ENCODE assay signal across 18 cellular contexts in genomic region chr5:142391031-142391872, GRCh38.
DNase-seq lines count a peak whose midpoint lies in the region; ATAC-seq and TF ChIP-seq lines count a peak whose summit lies in the region.
"Had no signal": no experiment of that assay in that cellular context is flagged by ENCODE, and none has a peak within 500 bp of the region (broad histone marks: within the 10 kb centered on the region; RNA-seq: fewer than 3 reads in every experiment).

No MANE protein-coding gene starts in this region.

- H3K9me3 Mint-ChIP-seq in nephron = peaks cover 15% of the 10 kb centered on the region
- H3K9me3 Mint-ChIP-seq in type B pancreatic cell = peaks cover 5% of the 10 kb centered on the region
- peaks cover 12% of the 10 kb centered on the region for H3K9me3 Mint-ChIP-seq in activated T-cell treated with anti-CD3 and anti-CD28 coated beads, Interleukin-2, amount 50 U/mL, for 4 hours

- intact Hi-C loops in heart right ventricle (cut with DNase I) = no loop called here

- TF ChIP-seq RAD21 in SK-N-SH (IDR thresholded peaks at IDR 0.05; ENCODE audit: low read length) = no peak

- no peak overlapping the region for H2AFZ ChIP-seq in SK-N-SH (ENCODE audit: low read depth)

- no peak for DNase-seq in SK-N-SH
- no peak for DNase-seq in heart right ventricle
- DNase-seq in type B pancreatic cell (ENCODE audit: extremely low spot score, unreplicated experiment) = no peak
- DNase-seq in activated T-cell treated with anti-CD3 and anti-CD28 coated beads, Interleukin-2, amount 50 U/mL, for 4 hours = no peak
- DNase-seq: activated CD4-positive, alpha-beta T cell treated with anti-CD3 and anti-CD28 coated beads, Interleukin-2, amount 50 U/mL, for 1 hour; hippocampal formation; kidney glomerular epithelial cell; MM.1S; NCI-H2081; NK-92 treated with Interleukin-12 subunit alpha and Interleukin-12 subunit beta, amount 100 ng/mL, for 24 hours; SW 1271 had no signal

- H3K9ac ChIP-seq in SK-N-SH = no peak overlapping the region

- no peaks in the 10 kb centered on the region for H3K79me2 ChIP-seq in SK-N-SH (ENCODE audit: insufficient read depth)

- H3K4me2 ChIP-seq in SK-N-SH = no peak overlapping the region

- H3K36me3 Mint-ChIP-seq in nephron (ENCODE audit: low read depth) (peaks cover 17% of the 10 kb centered on the region), type B pancreatic cell (no peaks in the 10 kb centered on the region)
- H3K36me3 Mint-ChIP-seq in activated T-cell treated with anti-CD3 and anti-CD28 coated beads, Interleukin-2, amount 50 U/mL, for 4 hours (ENCODE audit: insufficient read depth) = peaks cover 3% of the 10 kb centered on the region

- no peak for TF ChIP-seq EP300 in SK-N-SH (IDR thresholded peaks at IDR 0.05; ENCODE audit: borderline replicate concordance in 1 of 2, low read depth in 1 of 2, low read length in 1 of 2)

- POLR2A ChIA-PET in SK-N-SH (lab: Yijun Ruan, JAX) = no interaction called here

- peaks cover 18 to 36% of the 10 kb centered on the region in 2 experiments; a peak in 3 of 4 replicates for H3K4me1 ChIP-seq in SK-N-SH (ENCODE audit: control insufficient read depth in 1 of 2, insufficient read depth in 2 of 2, low read depth in 1 of 2, low read length in 1 of 2)
- peaks cover 7 to 37% (median 24%) of the 10 kb centered on the region in 9 donors for H3K4me1 ChIP-seq in heart right ventricle

- CTCF ChIA-PET in SK-N-SH (lab: Yijun Ruan, JAX) = interaction anchor here (0.7 to 1.1 kb wide), 2 partner anchors 9 to 455 kb away, joined by 3 to 6 read pairs; no protein-coding TSS in a partner anchor

- H3K9me2 ChIP-seq in SK-N-SH = no peaks in the 10 kb centered on the region

- H3K4me3 Mint-ChIP-seq in nephron (peak overlapping the region; percentile 51 to 78 (median 67)), type B pancreatic cell (peak overlapping the region; percentile 48)
- H3K4me3 Mint-ChIP-seq in activated T-cell treated with anti-CD3 and anti-CD28 coated beads, Interleukin-2, amount 50 U/mL, for 4 hours = no peak overlapping the region

- H3K4me1 Mint-ChIP-seq in nephron (peaks cover 49% of the 10 kb centered on the region), type B pancreatic cell (ENCODE audit: unreplicated experiment) (peaks cover 45% of the 10 kb centered on the region)
- peaks cover 7% of the 10 kb centered on the region for H3K4me1 Mint-ChIP-seq in activated T-cell treated with anti-CD3 and anti-CD28 coated beads, Interleukin-2, amount 50 U/mL, for 4 hours (ENCODE audit: low read depth)

- H3K27ac ChIP-seq in SK-N-SH (ENCODE audit: low read depth in 2 of 2, low read length in 1 of 2) = no peak overlapping the region
- peak overlapping the region in 9 of 10 donors; percentile 25 to 73 (median 55) for H3K27ac ChIP-seq in heart right ventricle
- H3K27ac ChIP-seq: ascending aorta, thoracic aorta had no signal

- ATAC-seq in SK-N-SH treated with all-trans-retinoic acid at 6 μM for 48 hours (peak; percentile 15; the same call in 2 of the 3 replicates), heart right ventricle (peak in 7 of 8 donors; percentile 23 to 79 (median 35)), HG03108 (IDR thresholded peaks at IDR 0.05; ENCODE audit: unreplicated experiment) (no peak), HG03039 (IDR thresholded peaks at IDR 0.05; ENCODE audit: unreplicated experiment) (no peak)
- no peak for ATAC-seq in activated T-cell treated with anti-CD3 and anti-CD28 coated beads, Interleukin-2, amount 50 U/mL, for 4 hours

- H3K9me3 ChIP-seq in SK-N-SH (no peaks in the 10 kb centered on the region), heart right ventricle (peaks cover 0 to 6% (median 0%) of the 10 kb centered on the region in 11 donors)
- H3K9me3 ChIP-seq: ascending aorta had no signal

- H3K4me3 ChIP-seq in SK-N-SH (ENCODE audit: low read depth in 2 of 2, low read length in 1 of 2) = no peak overlapping the region
- no peak overlapping the region for H3K4me3 ChIP-seq in heart right ventricle
- H3K4me3 ChIP-seq: ascending aorta, thoracic aorta had no signal

- H3K27me3 Mint-ChIP-seq in nephron (ENCODE audit: low read depth) (no peaks in the 10 kb centered on the region), type B pancreatic cell (peaks cover 3% of the 10 kb centered on the region)
- no peaks in the 10 kb centered on the region for H3K27me3 Mint-ChIP-seq in activated T-cell treated with anti-CD3 and anti-CD28 coated beads, Interleukin-2, amount 50 U/mL, for 4 hours (ENCODE audit: low read depth)

- H3K36me3 ChIP-seq in SK-N-SH (replicated peaks in 1 of 2; ENCODE audit: control insufficient read depth in 1 of 2, insufficient read depth in 2 of 2, low read length in 1 of 2) (peaks cover 0 to 20% of the 10 kb centered on the region in 2 experiments), heart right ventricle (no peaks in the 10 kb centered on the region)
- H3K36me3 ChIP-seq: ascending aorta, thoracic aorta had no signal

- peak overlapping the region; percentile 94 to 100 (median 98) for H3K27ac Mint-ChIP-seq in nephron
- H3K27ac Mint-ChIP-seq in type B pancreatic cell = no peak overlapping the region
- H3K27ac Mint-ChIP-seq: CD14-positive monocyte had no signal

- H3F3A ChIP-seq in SK-N-SH (replicated peaks; ENCODE audit: insufficient read depth) = no peaks in the 10 kb centered on the region

- no peaks in the 10 kb centered on the region for H4K20me1 ChIP-seq in SK-N-SH (ENCODE audit: insufficient read depth)

- TF ChIP-seq CTCF in SK-N-SH (IDR thresholded peaks at IDR 0.05) = no peak
- TF ChIP-seq CTCF in heart right ventricle (IDR thresholded peaks at IDR 0.05) = no peak
- no peak for TF ChIP-seq CTCF in nephron (IDR thresholded peaks at IDR 0.05; ENCODE audit: unreplicated experiment in 3 of 3)
- no peak for TF ChIP-seq CTCF in type B pancreatic cell (conservative IDR thresholded peaks at IDR 0.05)

- WGBS in SK-N-SH (ENCODE audit: low lambda C conversion rate) = 88% methylated on average over 9 of the region's 9 CpGs
- 65 to 79% methylated on average over 9 of the region's 9 CpGs for WGBS in heart right ventricle, 2 donors

- H3K27me3 ChIP-seq in SK-N-SH (ENCODE audit: insufficient read depth) (no peaks in the 10 kb centered on the region), heart right ventricle (no peaks in the 10 kb centered on the region)
- H3K27me3 ChIP-seq: ascending aorta had no signal

TF ChIP-seq in SK-N-SH treated with all-trans-retinoic acid at 6 μM for 48 hours, 23 proteins besides CTCF, POLR2A, EP300 and RAD21 (continues in another document):
- TF ChIP-seq ZC3H10 (CRISPR knock-in tag; IDR thresholded peaks at IDR 0.05) = no peak
- TF ChIP-seq GLIS3 (CRISPR knock-in tag; IDR thresholded peaks at IDR 0.05) = no peak
- TF ChIP-seq PPARA (CRISPR knock-in tag; IDR thresholded peaks at IDR 0.05; ENCODE audit: borderline replicate concordance) = no peak
- no peak for TF ChIP-seq ZFP3 (CRISPR knock-in tag; IDR thresholded peaks at IDR 0.05)
- TF ChIP-seq RARB (CRISPR knock-in tag; IDR thresholded peaks at IDR 0.05) = no peak
- TF ChIP-seq SNAI2 (CRISPR knock-in tag; IDR thresholded peaks at IDR 0.05) = no peak

TF ChIP-seq in SK-N-SH, 30 proteins besides CTCF, POLR2A, EP300 and RAD21:
- TF ChIP-seq IRF3 (IDR thresholded peaks at IDR 0.05; ENCODE audit: low read depth, low read length) = no peak
- no peak for TF ChIP-seq JUND (IDR thresholded peaks at IDR 0.05)
- no peak for TF ChIP-seq FOXJ3 (CRISPR knock-in tag; IDR thresholded peaks at IDR 0.05)
- TF ChIP-seq POLR2AphosphoS5 (IDR thresholded peaks at IDR 0.05; ENCODE audit: low read depth, low read length) = no peak
- no peak for TF ChIP-seq SIN3A (IDR thresholded peaks at IDR 0.05; ENCODE audit: borderline replicate concordance, low read depth, low read length)
- no peak for TF ChIP-seq RCOR1 (IDR thresholded peaks at IDR 0.05; ENCODE audit: low read length)
- TF ChIP-seq ELF1 (IDR thresholded peaks at IDR 0.05) = no peak
- no peak for TF ChIP-seq ZBTB33 (IDR thresholded peaks at IDR 0.05; ENCODE audit: borderline replicate concordance, low read depth)
- TF ChIP-seq MEF2A (IDR thresholded peaks at IDR 0.05; ENCODE audit: borderline replicate concordance, low read depth) = no peak
- no peak for TF ChIP-seq NFIC (IDR thresholded peaks at IDR 0.05; ENCODE audit: borderline replicate concordance)
- no peak for TF ChIP-seq USF2 (IDR thresholded peaks at IDR 0.05; ENCODE audit: borderline replicate concordance, low read depth, low read length)
- TF ChIP-seq RFX5 (IDR thresholded peaks at IDR 0.05; ENCODE audit: low read length) = no peak
- no peak for TF ChIP-seq FOXM1 (IDR thresholded peaks at IDR 0.05; ENCODE audit: low read depth)

Comparison
In these comparisons a context has a peak if more than half of its experiments do, and no peak if none do; other contexts are left out.
1. ATAC-seq: peak in SK-N-SH treated with all-trans-retinoic acid at 6 μM for 48 hours (single experiment) and heart right ventricle (7 of 8); none in HG03108 (single experiment), HG03039 (single experiment) and activated T-cell treated with anti-CD3 and anti-CD28 coated beads, Interleukin-2, amount 50 U/mL, for 4 hours (0 of 2).
2. H3K27ac ChIP-seq: peak in heart right ventricle (9 of 10); none in SK-N-SH (0 of 2).